8 cellular contexts compared by ENCODE assay signal in the genomic region with DNA sequence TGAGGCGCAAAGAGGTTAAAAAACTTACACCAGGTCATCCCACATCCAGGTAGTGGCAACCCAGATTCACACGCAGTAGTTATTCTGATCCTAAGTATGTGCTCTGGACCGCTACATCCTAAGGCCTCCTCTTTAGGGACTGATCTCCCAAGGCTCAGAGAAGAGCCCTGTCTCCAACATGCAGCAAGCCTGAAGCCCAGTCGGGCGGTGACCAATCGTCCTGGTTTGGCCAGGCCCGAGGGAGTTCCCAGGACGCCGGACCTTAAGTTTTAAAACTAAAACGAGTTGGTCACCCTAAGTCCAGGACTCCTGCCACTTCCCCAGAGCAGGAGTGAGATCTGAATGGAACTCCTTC. TPM values are rescaled to one million over a fixed set of nuclear protein-coding genes. Genes with fewer than 3 reads are reported as not detected.
DNase-seq lines count a peak whose midpoint lies in the region; ATAC-seq lines count a peak whose summit lies in the region.

No MANE protein-coding gene starts in this region.

- H3K9me3 ChIP-seq in MG63 (no peaks in the 10 kb centered on the region), endocrine pancreas (ENCODE audit: control insufficient read depth, low read length) (no peaks in the 10 kb centered on the region), neuron (ENCODE audit: low read length) (no peaks in the 10 kb centered on the region)

- no peaks in the 10 kb centered on the region for H3K27me3 ChIP-seq in MG63
- no peaks in the 10 kb centered on the region for H3K27me3 ChIP-seq in endocrine pancreas (ENCODE audit: control insufficient read depth, insufficient read depth, low read length)
- no peaks in the 10 kb centered on the region for H3K27me3 ChIP-seq in neuron (ENCODE audit: insufficient read depth, low read length)

- peak overlapping the region; percentile 78 for H2AFZ ChIP-seq in neuron (ENCODE audit: low read depth, low read length)

- H3K4me1 ChIP-seq in endocrine pancreas (ENCODE audit: control insufficient read depth, insufficient read depth, low read length) (peaks cover 8% of the 10 kb centered on the region), neuron (ENCODE audit: insufficient read depth, low read length) (peaks cover 20% of the 10 kb centered on the region)

- ATAC-seq in GM21529 (IDR thresholded peaks at IDR 0.05; ENCODE audit: unreplicated experiment): peak; percentile 18

- DNase-seq in DMS53 treated with DMSO at 0.1 percent for 48 hours (lab: John Stamatoyannopoulos, UW; ENCODE audit: unreplicated experiment) (peak; percentile 47), MG63 (peak; percentile 9), GOT3 (lab: John Stamatoyannopoulos, UW) (no peak), NCI-H2029 (lab: John Stamatoyannopoulos, UW) (no peak), HCEC 1CT (no peak)

- H3K9ac ChIP-seq in endocrine pancreas (ENCODE audit: control insufficient read depth, insufficient read depth, low read length): peak overlapping the region; percentile 58

- H3K4me3 ChIP-seq in MG63 (peak overlapping the region; percentile 89), endocrine pancreas (ENCODE audit: control insufficient read depth, insufficient read depth, low read length) (peak overlapping the region; percentile 84), neuron (ENCODE audit: low read length) (peak overlapping the region; percentile 86)

- H3K36me3 ChIP-seq in MG63: peaks cover 5% of the 10 kb centered on the region
- H3K36me3 ChIP-seq in endocrine pancreas (ENCODE audit: control insufficient read depth, insufficient read depth, low read length): no peaks in the 10 kb centered on the region
- peaks cover 15% of the 10 kb centered on the region for H3K36me3 ChIP-seq in neuron (ENCODE audit: insufficient read depth, low read length)

RNA-seq across cellular contexts. Expression of gene LYAR, which starts 0.4 kb away (rescaled TPM):
- total RNA-seq in MG63 (2014; rRNA removed; shearing (Covaris generic); ENCODE audit: low replicate concordance): 17.5 and 20.9 TPM in 2 replicates

RNA-seq across cellular contexts. Expression of gene ZBTB49, which starts 0.5 kb away (rescaled TPM):
- 0.52 and 3.3 TPM in 2 replicates for total RNA-seq in MG63 (2014; rRNA removed; shearing (Covaris generic); ENCODE audit: low replicate concordance)

RNA-seq across cellular contexts. Expression of gene TMEM128, which starts 41.5 kb away (rescaled TPM):
- 32.3 and 34.9 TPM in 2 replicates for total RNA-seq in MG63 (2014; rRNA removed; shearing (Covaris generic); ENCODE audit: low replicate concordance)

Comparison
In these comparisons a context has a peak if more than half of its experiments do, and no peak if none do; other contexts are left out.
1. DNase-seq: peak in DMS53 treated with DMSO at 0.1 percent for 48 hours (single experiment) and MG63 (single experiment); none in GOT3 (single experiment), NCI-H2029 (single experiment) and HCEC 1CT (single experiment).
2. Peak in every context shown above with its lines, with median percentiles within 50 percentile points of each other: H3K4me3 ChIP-seq.